Comparison of ENCODE assay signal across 1 cellular context in genomic region chr16:4270595-4270994, GRCh38.
TF ChIP-seq lines count a peak whose summit lies in the region.

No MANE protein-coding gene starts in this region.

TF ChIP-seq in HepG2, 621 proteins besides CTCF, POLR2A, EP300 and RAD21:
- TF ChIP-seq REL (CRISPR knock-in tag; conservative IDR thresholded peaks at IDR 0.05) (no peak; the same call in 1 of the 2 replicates), RBAK (CRISPR knock-in tag; IDR thresholded peaks at IDR 0.05) (no peak), TARDBP (CRISPR knock-in tag; IDR thresholded peaks at IDR 0.05) (no peak), MLX (CRISPR knock-in tag; IDR thresholded peaks at IDR 0.05) (no peak), SIN3A (IDR thresholded peaks at IDR 0.05; ENCODE audit: borderline replicate concordance, low read depth, low read length) (no peak), ZHX2 (IDR thresholded peaks at IDR 0.05; ENCODE audit: low read depth) (no peak), ZHX2 (CRISPR knock-in tag; IDR thresholded peaks at IDR 0.05; ENCODE audit: borderline replicate concordance) (no peak), ARID2 (CRISPR knock-in tag; IDR thresholded peaks at IDR 0.05; ENCODE audit: borderline replicate concordance) (no peak), ZNF7 (CRISPR knock-in tag; IDR thresholded peaks at IDR 0.05) (no peak), ZNF350 (CRISPR knock-in tag; IDR thresholded peaks at IDR 0.05; ENCODE audit: borderline replicate concordance, low read depth) (0 out of 2 replicates have a peak, but pooled peaks have one; percentile 1), IKZF1 (IDR thresholded peaks at IDR 0.05) (no peak), ZBTB33 (CRISPR knock-in tag; IDR thresholded peaks at IDR 0.05) (no peak; the same call in 1 of the 2 replicates), CENPX (CRISPR knock-in tag; IDR thresholded peaks at IDR 0.05) (no peak), MED1 (CRISPR knock-in tag; IDR thresholded peaks at IDR 0.05) (no peak), ZNF329 (CRISPR knock-in tag; IDR thresholded peaks at IDR 0.05; ENCODE audit: low read depth) (no peak), MED8 (CRISPR knock-in tag; IDR thresholded peaks at IDR 0.05; ENCODE audit: insufficient replicate concordance) (no peak), ZNF337 (CRISPR knock-in tag; IDR thresholded peaks at IDR 0.05; ENCODE audit: borderline replicate concordance, low read depth) (no peak), RFX3 (CRISPR knock-in tag; IDR thresholded peaks at IDR 0.05) (no peak), ZNF496 (CRISPR knock-in tag; IDR thresholded peaks at IDR 0.05; ENCODE audit: insufficient replicate concordance) (no peak), HDAC6 (IDR thresholded peaks at IDR 0.05; ENCODE audit: low read depth, low read length) (no peak), STAG1 (CRISPR knock-in tag; IDR thresholded peaks at IDR 0.05) (peak; percentile 12; the same call in 1 of the 2 replicates), ZNF142 (CRISPR knock-in tag; IDR thresholded peaks at IDR 0.05) (no peak), HNRNPLL (IDR thresholded peaks at IDR 0.05; ENCODE audit: low read depth, low read length, poor library complexity, severe bottlenecking) (no peak), ZBTB10 (CRISPR knock-in tag; IDR thresholded peaks at IDR 0.05; ENCODE audit: borderline replicate concordance) (no peak), TRIM24 (CRISPR knock-in tag; IDR thresholded peaks at IDR 0.05) (no peak), HNF1B (CRISPR knock-in tag; IDR thresholded peaks at IDR 0.05) (no peak), REXO4 (CRISPR knock-in tag; IDR thresholded peaks at IDR 0.05; ENCODE audit: borderline replicate concordance) (0 out of 2 replicates have a peak, but pooled peaks have one; percentile 36), ZNF296 (CRISPR knock-in tag; conservative IDR thresholded peaks at IDR 0.05) (no peak), ZKSCAN5 (CRISPR knock-in tag; IDR thresholded peaks at IDR 0.05) (0 out of 2 replicates have a peak, but pooled peaks have one; percentile 10), ZNF577 (CRISPR knock-in tag; IDR thresholded peaks at IDR 0.05; ENCODE audit: borderline replicate concordance, low read depth) (no peak), MTA1 (CRISPR knock-in tag; IDR thresholded peaks at IDR 0.05; ENCODE audit: borderline replicate concordance) (no peak), NCOA2 (CRISPR knock-in tag; IDR thresholded peaks at IDR 0.05) (no peak), GABPA (IDR thresholded peaks at IDR 0.05; ENCODE audit: low read depth, low read length) (no peak), GABPA (CRISPR knock-in tag; IDR thresholded peaks at IDR 0.05; ENCODE audit: low read depth) (no peak), ARNT (IDR thresholded peaks at IDR 0.05) (no peak), MBD4 (IDR thresholded peaks at IDR 0.05; ENCODE audit: borderline replicate concordance, low read length) (no peak)
